1 cellular context compared by ENCODE assay signal in the genomic region with DNA sequence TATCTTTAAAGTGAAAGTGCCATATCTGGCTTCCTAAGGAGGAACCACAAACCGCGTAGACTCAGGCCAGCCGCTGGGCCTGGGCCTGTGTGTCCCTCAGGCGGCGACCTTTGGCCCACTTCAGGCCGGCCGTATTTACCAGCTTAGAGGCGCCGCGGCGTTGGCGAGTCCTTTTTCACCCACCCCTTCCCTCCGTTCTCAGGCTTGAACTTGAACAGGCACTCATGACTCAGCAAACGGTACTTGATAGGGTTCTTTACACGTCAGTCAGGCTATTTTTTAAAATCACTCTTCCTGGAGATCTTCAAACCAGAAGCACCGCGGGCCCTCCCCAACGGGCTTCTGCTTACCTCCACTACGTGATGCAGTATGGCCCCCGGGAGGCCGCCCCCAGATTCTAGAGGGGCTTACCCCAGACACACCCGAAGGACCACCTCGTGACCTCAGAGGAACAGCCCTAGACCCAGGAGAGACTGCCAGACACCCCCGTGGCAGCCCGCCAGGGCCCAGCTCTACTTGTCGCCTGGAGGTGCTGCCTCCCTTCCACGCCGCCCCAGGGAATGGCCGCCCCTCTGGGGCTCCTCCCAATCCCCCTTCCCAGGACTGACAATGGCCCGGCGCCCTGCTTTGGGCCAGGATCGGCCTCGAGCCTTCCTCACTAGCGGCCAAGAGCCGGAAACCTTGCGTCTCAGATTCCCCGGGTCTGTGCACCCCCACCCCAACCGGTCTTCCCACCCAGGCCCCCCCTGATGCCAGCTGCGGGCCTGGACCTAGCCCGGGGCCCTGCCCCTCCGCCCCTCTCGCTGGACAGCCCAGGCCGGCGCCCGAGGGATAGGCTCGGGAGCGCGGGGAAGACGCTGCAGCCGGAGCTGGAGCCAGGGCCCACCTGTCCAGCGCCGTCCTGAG.
TF ChIP-seq lines count a peak whose summit lies in the region.

No MANE protein-coding gene starts in this region.

TF ChIP-seq in H1, 55 proteins besides CTCF, POLR2A, EP300 and RAD21:
- TF ChIP-seq ASH2L (IDR thresholded peaks at IDR 0.05; ENCODE audit: low read length) (peak; percentile 70), SP1 (IDR thresholded peaks at IDR 0.05; ENCODE audit: low read depth, low read length) (peak; percentile 60; the same call in 1 of the 2 replicates), FOSL1 (IDR thresholded peaks at IDR 0.05; ENCODE audit: insufficient read depth, low read depth, low read length) (no peak), HDAC2 (IDR thresholded peaks at IDR 0.05; ENCODE audit: borderline replicate concordance in 1 of 2, low read depth in 2 of 2, low read length in 2 of 2) (peak in 1 of 2 experiments; percentile 70; a peak in 1 of 4 replicates), NRF1 (IDR thresholded peaks at IDR 0.05; ENCODE audit: low read depth, low read length) (no peak), CREB1 (IDR thresholded peaks at IDR 0.05) (peak; percentile 26; the same call in 1 of the 2 replicates), HDAC6 (IDR thresholded peaks at IDR 0.05; ENCODE audit: low read depth, low read length) (no peak), JUN (IDR thresholded peaks at IDR 0.05; ENCODE audit: low read depth, low read length) (peak; percentile 6; the same call in 1 of the 2 replicates), SIN3A (conservative IDR thresholded peaks at IDR 0.05 in 1 of 2, IDR thresholded peaks at IDR 0.05 in 1 of 2; ENCODE audit: low read depth in 1 of 2, low read length in 2 of 2) (peak in 1 of 2 experiments; percentile 57; a peak in 2 of 4 replicates), KDM5A (IDR thresholded peaks at IDR 0.05; ENCODE audit: low read length) (no peak), EGR1 (IDR thresholded peaks at IDR 0.05; ENCODE audit: borderline replicate concordance, low read depth, low read length) (peak; percentile 63; the same call in 1 of the 2 replicates), TAF1 (IDR thresholded peaks at IDR 0.05; ENCODE audit: low read depth, low read length) (peak; percentile 54; the same call in 1 of the 2 replicates), PHF8 (conservative IDR thresholded peaks at IDR 0.05; ENCODE audit: low read depth, low read length) (0 out of 2 replicates have a peak, but pooled peaks have one; percentile 61), RNF2 (IDR thresholded peaks at IDR 0.05; ENCODE audit: borderline replicate concordance, low read depth, low read length, missing control alignments, poor library complexity, severe bottlenecking) (no peak), MAX (IDR thresholded peaks at IDR 0.05) (no peak), RXRA (IDR thresholded peaks at IDR 0.05; ENCODE audit: insufficient read depth, low read depth, low read length) (peak; percentile 96), YY1 (IDR thresholded peaks at IDR 0.05; ENCODE audit: low read depth, low read length) (peak; percentile 81), SP4 (IDR thresholded peaks at IDR 0.05; ENCODE audit: low read length) (no peak), CBX8 (IDR thresholded peaks at IDR 0.05; ENCODE audit: borderline replicate concordance, low read depth, low read length) (no peak), BACH1 (IDR thresholded peaks at IDR 0.05; ENCODE audit: low read length) (peak; percentile 98), SIRT6 (IDR thresholded peaks at IDR 0.05; ENCODE audit: low read length) (no peak), TCF12 (IDR thresholded peaks at IDR 0.05; ENCODE audit: low read depth, low read length) (no peak), SIX5 (IDR thresholded peaks at IDR 0.05; ENCODE audit: low read depth, low read length) (no peak), MAFK (IDR thresholded peaks at IDR 0.05; ENCODE audit: low read depth, low read length) (peak; percentile 97), SRF (IDR thresholded peaks at IDR 0.05; ENCODE audit: low read depth, low read length) (no peak), TEAD4 (IDR thresholded peaks at IDR 0.05; ENCODE audit: low read depth, low read length) (no peak), POU5F1 (IDR thresholded peaks at IDR 0.05; ENCODE audit: low read depth, low read length) (no peak), KDM4A (IDR thresholded peaks at IDR 0.05; ENCODE audit: low read depth, low read length, severe bottlenecking) (peak; percentile 81), SP2 (IDR thresholded peaks at IDR 0.05; ENCODE audit: low read length) (no peak), BCL11A (IDR thresholded peaks at IDR 0.05; ENCODE audit: low read depth in 2 of 2, low read length in 2 of 2) (no peak), GABPA (IDR thresholded peaks at IDR 0.05; ENCODE audit: borderline replicate concordance, insufficient read depth, low read length) (no peak)
- TF ChIP-seq, protein P1, sequence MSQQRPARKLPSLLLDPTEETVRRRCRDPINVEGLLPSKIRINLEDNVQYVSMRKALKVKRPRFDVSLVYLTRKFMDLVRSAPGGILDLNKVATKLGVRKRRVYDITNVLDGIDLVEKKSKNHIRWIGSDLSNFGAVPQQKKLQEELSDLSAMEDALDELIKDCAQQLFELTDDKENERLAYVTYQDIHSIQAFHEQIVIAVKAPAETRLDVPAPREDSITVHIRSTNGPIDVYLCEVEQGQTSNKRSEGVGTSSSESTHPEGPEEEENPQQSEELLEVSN (IDR thresholded peaks at IDR 0.05): no peak
- TF ChIP-seq, protein P2, sequence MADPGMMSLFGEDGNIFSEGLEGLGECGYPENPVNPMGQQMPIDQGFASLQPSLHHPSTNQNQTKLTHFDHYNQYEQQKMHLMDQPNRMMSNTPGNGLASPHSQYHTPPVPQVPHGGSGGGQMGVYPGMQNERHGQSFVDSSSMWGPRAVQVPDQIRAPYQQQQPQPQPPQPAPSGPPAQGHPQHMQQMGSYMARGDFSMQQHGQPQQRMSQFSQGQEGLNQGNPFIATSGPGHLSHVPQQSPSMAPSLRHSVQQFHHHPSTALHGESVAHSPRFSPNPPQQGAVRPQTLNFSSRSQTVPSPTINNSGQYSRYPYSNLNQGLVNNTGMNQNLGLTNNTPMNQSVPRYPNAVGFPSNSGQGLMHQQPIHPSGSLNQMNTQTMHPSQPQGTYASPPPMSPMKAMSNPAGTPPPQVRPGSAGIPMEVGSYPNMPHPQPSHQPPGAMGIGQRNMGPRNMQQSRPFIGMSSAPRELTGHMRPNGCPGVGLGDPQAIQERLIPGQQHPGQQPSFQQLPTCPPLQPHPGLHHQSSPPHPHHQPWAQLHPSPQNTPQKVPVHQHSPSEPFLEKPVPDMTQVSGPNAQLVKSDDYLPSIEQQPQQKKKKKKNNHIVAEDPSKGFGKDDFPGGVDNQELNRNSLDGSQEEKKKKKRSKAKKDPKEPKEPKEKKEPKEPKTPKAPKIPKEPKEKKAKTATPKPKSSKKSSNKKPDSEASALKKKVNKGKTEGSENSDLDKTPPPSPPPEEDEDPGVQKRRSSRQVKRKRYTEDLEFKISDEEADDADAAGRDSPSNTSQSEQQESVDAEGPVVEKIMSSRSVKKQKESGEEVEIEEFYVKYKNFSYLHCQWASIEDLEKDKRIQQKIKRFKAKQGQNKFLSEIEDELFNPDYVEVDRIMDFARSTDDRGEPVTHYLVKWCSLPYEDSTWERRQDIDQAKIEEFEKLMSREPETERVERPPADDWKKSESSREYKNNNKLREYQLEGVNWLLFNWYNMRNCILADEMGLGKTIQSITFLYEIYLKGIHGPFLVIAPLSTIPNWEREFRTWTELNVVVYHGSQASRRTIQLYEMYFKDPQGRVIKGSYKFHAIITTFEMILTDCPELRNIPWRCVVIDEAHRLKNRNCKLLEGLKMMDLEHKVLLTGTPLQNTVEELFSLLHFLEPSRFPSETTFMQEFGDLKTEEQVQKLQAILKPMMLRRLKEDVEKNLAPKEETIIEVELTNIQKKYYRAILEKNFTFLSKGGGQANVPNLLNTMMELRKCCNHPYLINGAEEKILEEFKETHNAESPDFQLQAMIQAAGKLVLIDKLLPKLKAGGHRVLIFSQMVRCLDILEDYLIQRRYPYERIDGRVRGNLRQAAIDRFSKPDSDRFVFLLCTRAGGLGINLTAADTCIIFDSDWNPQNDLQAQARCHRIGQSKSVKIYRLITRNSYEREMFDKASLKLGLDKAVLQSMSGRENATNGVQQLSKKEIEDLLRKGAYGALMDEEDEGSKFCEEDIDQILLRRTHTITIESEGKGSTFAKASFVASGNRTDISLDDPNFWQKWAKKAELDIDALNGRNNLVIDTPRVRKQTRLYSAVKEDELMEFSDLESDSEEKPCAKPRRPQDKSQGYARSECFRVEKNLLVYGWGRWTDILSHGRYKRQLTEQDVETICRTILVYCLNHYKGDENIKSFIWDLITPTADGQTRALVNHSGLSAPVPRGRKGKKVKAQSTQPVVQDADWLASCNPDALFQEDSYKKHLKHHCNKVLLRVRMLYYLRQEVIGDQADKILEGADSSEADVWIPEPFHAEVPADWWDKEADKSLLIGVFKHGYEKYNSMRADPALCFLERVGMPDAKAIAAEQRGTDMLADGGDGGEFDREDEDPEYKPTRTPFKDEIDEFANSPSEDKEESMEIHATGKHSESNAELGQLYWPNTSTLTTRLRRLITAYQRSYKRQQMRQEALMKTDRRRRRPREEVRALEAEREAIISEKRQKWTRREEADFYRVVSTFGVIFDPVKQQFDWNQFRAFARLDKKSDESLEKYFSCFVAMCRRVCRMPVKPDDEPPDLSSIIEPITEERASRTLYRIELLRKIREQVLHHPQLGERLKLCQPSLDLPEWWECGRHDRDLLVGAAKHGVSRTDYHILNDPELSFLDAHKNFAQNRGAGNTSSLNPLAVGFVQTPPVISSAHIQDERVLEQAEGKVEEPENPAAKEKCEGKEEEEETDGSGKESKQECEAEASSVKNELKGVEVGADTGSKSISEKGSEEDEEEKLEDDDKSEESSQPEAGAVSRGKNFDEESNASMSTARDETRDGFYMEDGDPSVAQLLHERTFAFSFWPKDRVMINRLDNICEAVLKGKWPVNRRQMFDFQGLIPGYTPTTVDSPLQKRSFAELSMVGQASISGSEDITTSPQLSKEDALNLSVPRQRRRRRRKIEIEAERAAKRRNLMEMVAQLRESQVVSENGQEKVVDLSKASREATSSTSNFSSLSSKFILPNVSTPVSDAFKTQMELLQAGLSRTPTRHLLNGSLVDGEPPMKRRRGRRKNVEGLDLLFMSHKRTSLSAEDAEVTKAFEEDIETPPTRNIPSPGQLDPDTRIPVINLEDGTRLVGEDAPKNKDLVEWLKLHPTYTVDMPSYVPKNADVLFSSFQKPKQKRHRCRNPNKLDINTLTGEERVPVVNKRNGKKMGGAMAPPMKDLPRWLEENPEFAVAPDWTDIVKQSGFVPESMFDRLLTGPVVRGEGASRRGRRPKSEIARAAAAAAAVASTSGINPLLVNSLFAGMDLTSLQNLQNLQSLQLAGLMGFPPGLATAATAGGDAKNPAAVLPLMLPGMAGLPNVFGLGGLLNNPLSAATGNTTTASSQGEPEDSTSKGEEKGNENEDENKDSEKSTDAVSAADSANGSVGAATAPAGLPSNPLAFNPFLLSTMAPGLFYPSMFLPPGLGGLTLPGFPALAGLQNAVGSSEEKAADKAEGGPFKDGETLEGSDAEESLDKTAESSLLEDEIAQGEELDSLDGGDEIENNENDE (IDR thresholded peaks at IDR 0.05; ENCODE audit: insufficient replicate concordance, low read length): peak; percentile 100
TF ChIP-seq in H1: peak in this region for 15.
